27 cellular contexts compared by ENCODE assay signal in the genomic region with DNA sequence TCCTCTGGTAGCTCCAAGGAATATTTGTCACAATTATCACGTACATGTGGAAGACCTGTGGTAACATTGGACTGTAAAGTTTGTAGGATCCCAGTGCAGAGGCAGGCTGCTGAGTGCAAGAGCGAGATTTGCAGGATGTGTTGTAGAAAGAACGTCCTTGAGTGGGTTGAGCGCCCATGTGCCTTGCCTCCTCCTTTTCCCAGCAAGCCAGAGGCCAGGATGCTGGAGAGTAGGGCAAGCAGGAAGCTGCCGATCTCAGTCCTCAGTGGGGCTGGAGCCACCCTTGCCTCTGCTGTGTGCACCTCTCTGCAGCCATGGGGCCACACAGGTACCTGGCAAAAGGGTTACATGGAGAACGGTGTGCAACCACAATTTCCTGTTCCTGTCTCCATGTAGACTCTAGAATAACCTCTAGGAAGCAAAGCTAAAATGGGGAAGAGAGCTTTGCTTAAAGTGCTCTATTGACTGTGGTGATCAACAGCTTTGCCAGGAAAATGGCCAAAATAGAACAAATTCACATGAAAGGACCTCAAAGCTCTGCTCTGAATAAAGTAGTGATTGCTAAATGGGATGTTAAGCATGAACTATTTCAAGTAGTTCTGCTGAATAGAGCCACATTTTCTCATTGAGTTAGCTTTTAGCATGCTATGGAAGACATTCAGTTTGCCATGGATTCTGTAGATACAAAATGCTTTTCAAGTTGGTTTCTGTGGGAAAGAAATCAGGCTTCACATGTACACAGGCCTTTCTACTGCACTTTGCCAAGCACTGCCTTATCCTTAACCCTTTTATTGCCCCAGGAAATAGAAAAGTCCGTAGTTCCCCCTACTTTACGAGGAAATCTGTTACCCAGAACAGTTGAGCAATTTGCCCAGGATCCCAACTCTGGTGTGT. TPM values are rescaled to one million over a fixed set of nuclear protein-coding genes. Genes with fewer than 3 reads are reported as not detected.
DNase-seq lines count a peak whose midpoint lies in the region; ATAC-seq, FAIRE-seq and TF ChIP-seq lines count a peak whose summit lies in the region.
"Had no signal": no experiment of that assay in that cellular context is flagged by ENCODE, and none has a peak within 500 bp of the region (broad histone marks: within the 10 kb centered on the region; RNA-seq: fewer than 3 reads in every experiment).

No MANE protein-coding gene starts in this region.

- H3K4me3 Mint-ChIP-seq in astrocyte (ENCODE audit: unreplicated experiment) = peak overlapping the region; percentile 28
- H3K4me3 Mint-ChIP-seq: activated CD4-positive, alpha-beta T cell treated with anti-CD3 and anti-CD28 coated beads, Interleukin-2, amount 10 ng/mL, durations not matched to agents 7 days and 5 days; activated naive CD4-positive, alpha-beta T cell treated with anti-CD3 and anti-CD28 coated beads for 36 hours; naive thymus-derived CD8-positive, alpha-beta T cell; T-helper 2 cell treated with Interferon-gamma antibody and Interleukin-4, amounts not matched to agents 5 μg/mL and 100 μg/mL, for 36 hours had no signal

- H3K79me1 ChIP-seq in trophoblast cell (ENCODE audit: low read length) = peaks cover 1% of the 10 kb centered on the region

- H2BK120ac ChIP-seq in trophoblast cell (ENCODE audit: insufficient read depth, low read length, poor library complexity) = no peak overlapping the region

- H3K4ac ChIP-seq in trophoblast cell (ENCODE audit: low read depth, low read length) = no peak overlapping the region

- no peak overlapping the region for H2BK12ac ChIP-seq in trophoblast cell (ENCODE audit: low read length)

- H4K91ac ChIP-seq in trophoblast cell (ENCODE audit: low read depth, low read length) = no peak overlapping the region

- no peak overlapping the region for H3K4me3 ChIP-seq in DND-41 (ENCODE audit: low read depth in 1 of 2, low read length in 2 of 2)
- no peak overlapping the region for H3K4me3 ChIP-seq in astrocyte (ENCODE audit: insufficient read depth, low read depth, low read length)
- H3K4me3 ChIP-seq in spleen = no peak overlapping the region
- H3K4me3 ChIP-seq in trophoblast cell (ENCODE audit: low read depth, low read length) = no peak overlapping the region
- no peak overlapping the region for H3K4me3 ChIP-seq in H7 (ENCODE audit: insufficient read depth, low read depth, low read length)
- H3K4me3 ChIP-seq: GM12878, HAP-1, heart right ventricle, ovary, sigmoid colon, vagina had no signal

- peaks cover 13% of the 10 kb centered on the region for H3K9me3 Mint-ChIP-seq in astrocyte (ENCODE audit: unreplicated experiment)
- H3K9me3 Mint-ChIP-seq: activated naive CD4-positive, alpha-beta T cell treated with anti-CD3 and anti-CD28 coated beads for 36 hours; T-helper 2 cell treated with Interferon-gamma antibody and Interleukin-4, amounts not matched to agents 5 μg/mL and 100 μg/mL, for 36 hours had no signal

- no peak overlapping the region for H4K12ac ChIP-seq in trophoblast cell (ENCODE audit: low read depth, low read length)

- TF ChIP-seq POLR2A in spleen (IDR thresholded peaks at IDR 0.05) = no peak

- H3K27ac ChIP-seq in DND-41 (ENCODE audit: low read length) (no peak overlapping the region), astrocyte (ENCODE audit: low read depth, low read length) (no peak overlapping the region), spleen (peak overlapping the region in 1 of 8 donors; percentile 19), trophoblast cell (ENCODE audit: low read depth, low read length) (no peak overlapping the region)
- H3K27ac ChIP-seq: heart right ventricle, ovary, vagina had no signal

- TF ChIP-seq CTCF in DND-41 (IDR thresholded peaks at IDR 0.05; ENCODE audit: borderline replicate concordance, extremely low read depth, low read length, poor library complexity, severe bottlenecking) (no peak), astrocyte (IDR thresholded peaks at IDR 0.05; ENCODE audit: insufficient read depth, low read depth, low read length) (no peak), spleen (IDR thresholded peaks at IDR 0.05 in 8 of 11, conservative IDR thresholded peaks at IDR 0.05 in 3 of 11) (no peak)

- no peak for FAIRE-seq in astrocyte (lab: Jason Lieb, UNC)
- FAIRE-seq: GM12878 had no signal

- H3K27me3 ChIP-seq in DND-41 (ENCODE audit: insufficient read depth, low read length, poor library complexity) (no peaks in the 10 kb centered on the region), astrocyte (ENCODE audit: insufficient read depth, low read length) (no peaks in the 10 kb centered on the region), spleen (replicated peaks in 1 of 7) (no peaks in the 10 kb centered on the region), trophoblast cell (ENCODE audit: insufficient read depth, low read length) (no peaks in the 10 kb centered on the region), H7 (ENCODE audit: control insufficient read depth, insufficient read depth, low read length) (no peaks in the 10 kb centered on the region)
- H3K27me3 ChIP-seq: heart right ventricle, ovary, sigmoid colon, vagina had no signal

- H2AFZ ChIP-seq in DND-41 (ENCODE audit: low read depth, low read length) (no peak overlapping the region), astrocyte (ENCODE audit: low read depth, low read length) (no peak overlapping the region), trophoblast cell (ENCODE audit: insufficient read depth, low read length, poor library complexity) (no peak overlapping the region)

- no peak overlapping the region for H3K18ac ChIP-seq in trophoblast cell (ENCODE audit: low read length)

- H3K9ac ChIP-seq in DND-41 (ENCODE audit: low read depth, low read length) = no peak overlapping the region
- H3K9ac ChIP-seq in astrocyte (ENCODE audit: low read length) = no peak overlapping the region
- no peak overlapping the region for H3K9ac ChIP-seq in trophoblast cell (ENCODE audit: low read length)

- ATAC-seq in DND-41 (ENCODE audit: insufficient read depth, low read depth) = peak; percentile 58
- ATAC-seq: GM12878; heart right ventricle; left cardiac atrium; naive thymus-derived CD8-positive, alpha-beta T cell had no signal

- H4K8ac ChIP-seq in trophoblast cell (ENCODE audit: low read depth, low read length) = no peak overlapping the region

- H3K79me2 ChIP-seq in DND-41 (ENCODE audit: insufficient read depth, low read length) = no peaks in the 10 kb centered on the region
- H3K79me2 ChIP-seq in astrocyte (ENCODE audit: insufficient read depth, low read length) = no peaks in the 10 kb centered on the region
- H3K79me2 ChIP-seq in trophoblast cell (ENCODE audit: control insufficient read depth, insufficient read depth, low read length, poor library complexity) = no peaks in the 10 kb centered on the region

- H2AK5ac ChIP-seq in trophoblast cell (ENCODE audit: low read length) = no peak overlapping the region

- H3K14ac ChIP-seq in trophoblast cell (ENCODE audit: low read length) = no peak overlapping the region

- H3K36me3 ChIP-seq in DND-41 (ENCODE audit: insufficient read depth, low read length) (peaks cover 3% of the 10 kb centered on the region), astrocyte (ENCODE audit: insufficient read depth, low read length) (peaks cover 7% of the 10 kb centered on the region), spleen (peaks cover 0 to 82% (median 0%) of the 10 kb centered on the region in 6 donors), trophoblast cell (ENCODE audit: control insufficient read depth in 1 of 2, insufficient read depth in 2 of 2, low read length in 2 of 2) (peaks cover 2 to 7% of the 10 kb centered on the region in 2 experiments), H7 (replicated peaks; ENCODE audit: control insufficient read depth, insufficient read depth, low read length) (no peaks in the 10 kb centered on the region; the same call in 1 of the 2 replicates)
- H3K36me3 ChIP-seq: HAP-1, ovary, vagina had no signal

- H3K4me1 ChIP-seq in DND-41 (ENCODE audit: insufficient read depth, low read length) = peaks cover 9% of the 10 kb centered on the region
- H3K4me1 ChIP-seq in astrocyte (ENCODE audit: insufficient read depth, low read length) = no peaks in the 10 kb centered on the region
- peaks cover 0 to 22% (median 9%) of the 10 kb centered on the region in 6 donors for H3K4me1 ChIP-seq in spleen
- H3K4me1 ChIP-seq in trophoblast cell (ENCODE audit: control insufficient read depth in 1 of 2, insufficient read depth in 2 of 2, low read length in 2 of 2) = peaks cover 0 to 3% of the 10 kb centered on the region in 2 experiments
- H3K4me1 ChIP-seq: HAP-1 had no signal

- no peak overlapping the region for H3K4me2 ChIP-seq in DND-41 (ENCODE audit: insufficient read depth, low read length)
- H3K4me2 ChIP-seq in astrocyte (ENCODE audit: low read length) = no peak overlapping the region
- H3K4me2 ChIP-seq in trophoblast cell (ENCODE audit: low read length) = no peak overlapping the region

- H3K23ac ChIP-seq in trophoblast cell (ENCODE audit: low read length) = no peak overlapping the region

- H3K9me3 ChIP-seq in DND-41 (ENCODE audit: insufficient read depth, low read length, severe bottlenecking) (no peaks in the 10 kb centered on the region), astrocyte (ENCODE audit: insufficient read depth, low read depth, low read length) (no peaks in the 10 kb centered on the region), spleen (no peaks in the 10 kb centered on the region), trophoblast cell (ENCODE audit: insufficient read depth, low read depth, low read length) (peaks cover 2% of the 10 kb centered on the region)
- H3K9me3 ChIP-seq: HAP-1, heart right ventricle, ovary, sigmoid colon, vagina had no signal

- no peaks in the 10 kb centered on the region for H3K27me3 Mint-ChIP-seq in astrocyte (ENCODE audit: low read depth, unreplicated experiment)
- H3K27me3 Mint-ChIP-seq: activated CD4-positive, alpha-beta T cell treated with anti-CD3 and anti-CD28 coated beads, Interleukin-2, amount 10 ng/mL, durations not matched to agents 7 days and 5 days; naive thymus-derived CD8-positive, alpha-beta T cell had no signal

- H2BK5ac ChIP-seq in trophoblast cell (ENCODE audit: low read depth, low read length, poor library complexity) = no peak overlapping the region

- no peak overlapping the region for H3K27ac Mint-ChIP-seq in astrocyte (ENCODE audit: unreplicated experiment)
- H3K27ac Mint-ChIP-seq: activated CD4-positive, alpha-beta T cell treated with anti-CD3 and anti-CD28 coated beads, Interleukin-2, amount 10 ng/mL, durations not matched to agents 7 days and 5 days; activated naive CD4-positive, alpha-beta T cell treated with anti-CD3 and anti-CD28 coated beads for 36 hours; T-helper 2 cell treated with Interferon-gamma antibody and Interleukin-4, amounts not matched to agents 5 μg/mL and 100 μg/mL, for 36 hours had no signal

- no peaks in the 10 kb centered on the region for H3K4me1 Mint-ChIP-seq in astrocyte (ENCODE audit: low read depth, unreplicated experiment)

- peaks cover 25% of the 10 kb centered on the region for H3K36me3 Mint-ChIP-seq in astrocyte (ENCODE audit: low read depth, unreplicated experiment)

- H4K20me1 ChIP-seq in DND-41 (ENCODE audit: insufficient read depth, low read length) = no peaks in the 10 kb centered on the region
- H4K20me1 ChIP-seq in astrocyte (ENCODE audit: insufficient read depth, low read length) = no peaks in the 10 kb centered on the region

- intact Hi-C loops in spleen (cut with DNase I; ENCODE audit: low total_unique reads) = no loop called here

- peak; percentile 6 for DNase-seq in DND-41
- no peak for DNase-seq in astrocyte (ENCODE audit: low read depth)
- peak; percentile 26 for DNase-seq in middle frontal gyrus (ENCODE audit: extremely low spot score, low spot score)
- DNase-seq in spleen = peak; percentile 43
- no peak for DNase-seq in trophoblast cell
- DNase-seq in epidermal melanocyte (ENCODE audit: insufficient read length, low spot score) = no peak
- no peak for DNase-seq in ecto neural progenitor cell (ENCODE audit: low spot score)
- DNase-seq in H7 = no peak
- DNase-seq: activated CD4-positive, alpha-beta T cell treated with anti-CD3 and anti-CD28 coated beads, Interleukin-2, amount 10 ng/mL, durations not matched to agents 7 days and 5 days; activated naive CD4-positive, alpha-beta T cell treated with anti-CD3 and anti-CD28 coated beads for 36 hours; Calu3; central memory CD4-positive, alpha-beta T cell; erythroblast; heart right ventricle; left cardiac atrium; mesenchymal stem cell; naive thymus-derived CD8-positive, alpha-beta T cell; NCI-H1092 treated with DMSO at 0.1 percent for 48 hours; NCI-H2081; NCI-H226; NCI-H82; ovary had no signal

- 56 to 69% (median 63%) methylated on average over 8 of the region's 8 CpGs for WGBS in spleen, 5 donors
- no CpG with 5 or more reads among the region's 8 CpGs for WGBS in trophoblast cell (ENCODE audit: extremely low coverage, insufficient coverage, insufficient read length)

RNA-seq across cellular contexts. Expression of a gene that starts 37.4 kb away (rescaled TPM):
- total RNA-seq in astrocyte (7.9 and 9.4 TPM in 2 replicates), spleen (10 to 100 TPM in 6 of 7 donors, 1 to 10 TPM in 1; 8.6 to 24.0 (median 15.7) TPM)
- polyA plus RNA-seq in spleen = 1 to 10 TPM; 2.2 to 4.9 (median 2.3) TPM
- polyA plus RNA-seq in trophoblast cell (2013) = 9.8 and 10.1 TPM in 2 replicates
- total RNA-seq in H7 (2014; rRNA removed; shearing (Covaris generic)) = 52.0 and 55.7 TPM in 2 replicates

Comparison
In these comparisons a context has a peak if more than half of its experiments do, and no peak if none do; other contexts are left out.
1. DNase-seq: peak in DND-41 (single experiment), middle frontal gyrus (single experiment) and spleen (single experiment); none in astrocyte (single experiment), trophoblast cell (0 of 2), epidermal melanocyte (single experiment), ecto neural progenitor cell (single experiment) and H7 (single experiment).